In the genomic region with DNA sequence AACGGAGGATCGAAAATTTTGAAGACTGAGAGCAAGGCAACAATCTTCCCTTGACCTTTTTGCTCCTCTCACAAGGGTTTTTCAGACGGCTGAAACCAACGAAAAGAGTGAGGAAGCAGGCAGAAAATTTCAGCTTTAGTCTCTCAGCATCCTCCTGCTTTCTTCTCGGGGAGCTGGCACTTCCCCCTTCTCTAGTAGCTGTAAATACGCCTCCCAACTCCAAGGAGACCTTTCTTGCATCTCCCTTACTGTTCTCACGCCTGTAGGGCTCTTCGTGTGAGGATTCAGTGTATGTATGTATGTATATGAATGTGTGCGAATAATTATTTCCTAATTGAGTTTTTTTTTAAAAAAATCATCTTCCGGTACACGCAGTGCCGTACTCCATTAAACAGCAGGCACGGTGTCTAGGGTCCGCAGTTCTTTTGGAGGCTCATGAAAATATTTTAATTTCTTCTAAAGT, we compare ENCODE assay signal across 8 cellular contexts.
A peak's percentile ranks its signal among the peaks of the same experiment; 100 is the strongest.
DNase-seq lines count a peak whose midpoint lies in the region; ATAC-seq and TF ChIP-seq lines count a peak whose summit lies in the region.

No MANE protein-coding gene starts in this region.

- CTCF ChIA-PET in CD4-positive, alpha-beta memory T cell (lab: Charles Lee; ENCODE audit: partially characterized antibody), result interaction anchor here (1.0 to 3.3 kb wide), 15 partner anchors 11 to 423 kb away, joined by 3 to 49 read pairs (median 11); a partner anchor contains a TSS
- CTCF ChIA-PET in WTC11 (lab: Charles Lee), result interaction anchor here (0.7 to 1.9 kb wide), 2 partner anchors 11 to 273 kb away, joined by 3 to 7 read pairs; a partner anchor contains a TSS

- DNase-seq in CD4-positive, alpha-beta memory T cell, result peak; percentile 58 to 67 (median 66)
- DNase-seq in MV-4-11 (lab: John Stamatoyannopoulos, UW) (peak; percentile 51), WTC11 (ENCODE audit: low spot score) (no peak), fibroblast of lung (ENCODE audit: low read depth in 2 of 2) (peak; percentile 52 to 54), neural crest cell (ENCODE audit: low read depth, low spot score) (no peak), NCI-H128 (lab: John Stamatoyannopoulos, UW; ENCODE audit: unreplicated experiment) (no peak), HuH-7.5 (ENCODE audit: low spot score) (no peak)

- no peaks in the 10 kb centered on the region for H3K79me2 ChIP-seq in fibroblast of lung (ENCODE audit: control insufficient read depth, insufficient read depth, low read length)

- H3K4me1 Mint-ChIP-seq in CD4-positive, alpha-beta memory T cell, result peaks cover 31 to 47% (median 35%) of the 10 kb centered on the region in 4 donors
- H3K4me1 Mint-ChIP-seq in WTC11 (peaks cover 29% of the 10 kb centered on the region), neural crest cell (peaks cover 33% of the 10 kb centered on the region)

- no peaks in the 10 kb centered on the region for H3K36me3 ChIP-seq in CD4-positive, alpha-beta memory T cell (ENCODE audit: insufficient read depth, low read length)
- H3K36me3 ChIP-seq in fibroblast of lung (ENCODE audit: control insufficient read depth, insufficient read depth, low read length), result no peaks in the 10 kb centered on the region

- no peaks in the 10 kb centered on the region for H3K9me3 ChIP-seq in CD4-positive, alpha-beta memory T cell (ENCODE audit: control insufficient read depth in 1 of 2, low read length in 2 of 2)
- H3K9me3 ChIP-seq in fibroblast of lung (ENCODE audit: control insufficient read depth, insufficient read depth, low read depth, low read length), result no peaks in the 10 kb centered on the region

- peaks cover 0 to 4% (median 0%) of the 10 kb centered on the region in 8 donors for H3K9me3 Mint-ChIP-seq in CD4-positive, alpha-beta memory T cell
- H3K9me3 Mint-ChIP-seq in WTC11 (no peaks in the 10 kb centered on the region), neural crest cell (no peaks in the 10 kb centered on the region)

- peaks cover 0 to 10% of the 10 kb centered on the region in 2 donors for H3K36me3 Mint-ChIP-seq in CD4-positive, alpha-beta memory T cell
- H3K36me3 Mint-ChIP-seq in WTC11, result no peaks in the 10 kb centered on the region
- H3K36me3 Mint-ChIP-seq in neural crest cell (ENCODE audit: low read depth), result no peaks in the 10 kb centered on the region

- no peaks in the 10 kb centered on the region for H3K27me3 Mint-ChIP-seq in CD4-positive, alpha-beta memory T cell
- H3K27me3 Mint-ChIP-seq in WTC11 (ENCODE audit: low read depth) (no peaks in the 10 kb centered on the region; the same call in 1 of the 2 replicates), neural crest cell (ENCODE audit: low read depth) (no peaks in the 10 kb centered on the region)

- H3K27ac ChIP-seq in CD4-positive, alpha-beta memory T cell (ENCODE audit: low read depth, low read length), result peak overlapping the region; percentile 95
- H3K27ac ChIP-seq in fibroblast of lung (ENCODE audit: insufficient read depth, low read length), result peak overlapping the region; percentile 91

- H3K4me3 Mint-ChIP-seq in CD4-positive, alpha-beta memory T cell, result peak overlapping the region; percentile 89 to 98 (median 95)
- H3K4me3 Mint-ChIP-seq in WTC11 (peak overlapping the region; percentile 93), neural crest cell (peak overlapping the region; percentile 91)

- POLR2A ChIA-PET in CD4-positive, alpha-beta memory T cell (lab: Charles Lee; ENCODE audit: partially characterized antibody), result interaction anchor here (0.6 to 27.3 kb wide), 48 partner anchors 9 to 1721 kb away, joined by 3 to 2476 read pairs (median 6); a partner anchor contains a TSS
- POLR2A ChIA-PET in WTC11 (lab: Charles Lee), result interaction anchor here (0.6 to 3.3 kb wide), 18 partner anchors 12 to 1718 kb away, joined by 3 to 49 read pairs (median 4); a partner anchor contains a TSS

- intact Hi-C loops in CD4-positive, alpha-beta memory T cell (cut with micrococcal nuclease), result loop anchor here (1.0 kb wide), 5 partner anchors 14 to 113 kb away; a partner anchor contains a TSS

- no peaks in the 10 kb centered on the region for H3K27me3 ChIP-seq in CD4-positive, alpha-beta memory T cell (ENCODE audit: insufficient read depth, low read length)
- H3K27me3 ChIP-seq in fibroblast of lung (ENCODE audit: control insufficient read depth, insufficient read depth, low read length), result no peaks in the 10 kb centered on the region

- H3K4me2 ChIP-seq in fibroblast of lung (ENCODE audit: extremely low read depth, insufficient read depth, low read length), result peak overlapping the region; percentile 94

- peaks cover 44% of the 10 kb centered on the region for H3K4me1 ChIP-seq in CD4-positive, alpha-beta memory T cell (ENCODE audit: insufficient read depth, low read length)
- no peaks in the 10 kb centered on the region for H3K4me1 ChIP-seq in fibroblast of lung (ENCODE audit: control insufficient read depth, extremely low read depth, insufficient read depth, low read length)

- no peak for TF ChIP-seq CTCF in WTC11 (IDR thresholded peaks at IDR 0.05)
- no peak for TF ChIP-seq CTCF in fibroblast of lung (conservative IDR thresholded peaks at IDR 0.05 in 1 of 2, IDR thresholded peaks at IDR 0.05 in 1 of 2; ENCODE audit: low read depth in 1 of 2, low read length in 2 of 2)
- TF ChIP-seq CTCF in neural crest cell (conservative IDR thresholded peaks at IDR 0.05), result no peak

- peak overlapping the region; percentile 86 to 99 (median 98) for H3K27ac Mint-ChIP-seq in CD4-positive, alpha-beta memory T cell
- H3K27ac Mint-ChIP-seq in WTC11 (peak overlapping the region; percentile 97), neural crest cell (ENCODE audit: unreplicated experiment) (peak overlapping the region; percentile 98)

- H2AFZ ChIP-seq in fibroblast of lung (ENCODE audit: low read length), result peak overlapping the region; percentile 68

- H3K9ac ChIP-seq in fibroblast of lung (ENCODE audit: insufficient read depth, low read length), result peak overlapping the region; percentile 77

- H4K20me1 ChIP-seq in fibroblast of lung (ENCODE audit: control insufficient read depth, extremely low read depth, insufficient read depth, low read length), result no peaks in the 10 kb centered on the region

- peak overlapping the region; percentile 48 to 89 for H3K4me3 ChIP-seq in CD4-positive, alpha-beta memory T cell (ENCODE audit: low read length in 2 of 2)
- H3K4me3 ChIP-seq in fibroblast of lung (replicated peaks in 1 of 4; ENCODE audit: control extremely low read depth in 1 of 4, insufficient read depth in 1 of 4, low read depth in 3 of 4, low read length in 4 of 4), result peak overlapping the region; percentile 67 to 91 (median 68)

- peak; percentile 25 for ATAC-seq in GM19452 (IDR thresholded peaks at IDR 0.05; ENCODE audit: unreplicated experiment)
- ATAC-seq in WTC11, result peak; percentile 7

TF ChIP-seq in WTC11, 78 proteins besides CTCF, POLR2A, EP300 and RAD21:
- no peak for TF ChIP-seq ZNF317 (CRISPR knock-in tag; IDR thresholded peaks at IDR 0.05; ENCODE audit: borderline replicate concordance, low read depth)
- TF ChIP-seq, protein P1, sequence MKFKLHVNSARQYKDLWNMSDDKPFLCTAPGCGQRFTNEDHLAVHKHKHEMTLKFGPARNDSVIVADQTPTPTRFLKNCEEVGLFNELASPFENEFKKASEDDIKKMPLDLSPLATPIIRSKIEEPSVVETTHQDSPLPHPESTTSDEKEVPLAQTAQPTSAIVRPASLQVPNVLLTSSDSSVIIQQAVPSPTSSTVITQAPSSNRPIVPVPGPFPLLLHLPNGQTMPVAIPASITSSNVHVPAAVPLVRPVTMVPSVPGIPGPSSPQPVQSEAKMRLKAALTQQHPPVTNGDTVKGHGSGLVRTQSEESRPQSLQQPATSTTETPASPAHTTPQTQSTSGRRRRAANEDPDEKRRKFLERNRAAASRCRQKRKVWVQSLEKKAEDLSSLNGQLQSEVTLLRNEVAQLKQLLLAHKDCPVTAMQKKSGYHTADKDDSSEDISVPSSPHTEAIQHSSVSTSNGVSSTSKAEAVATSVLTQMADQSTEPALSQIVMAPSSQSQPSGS (CRISPR knock-in tag; IDR thresholded peaks at IDR 0.05; ENCODE audit: borderline replicate concordance, low read depth), result no peak
- TF ChIP-seq ZNF219 (CRISPR knock-in tag; IDR thresholded peaks at IDR 0.05; ENCODE audit: borderline replicate concordance), result no peak
- no peak for TF ChIP-seq TEAD1 (CRISPR knock-in tag; IDR thresholded peaks at IDR 0.05)
- TF ChIP-seq OVOL2 (CRISPR knock-in tag; IDR thresholded peaks at IDR 0.05; ENCODE audit: borderline replicate concordance), result no peak
- TF ChIP-seq NR1H2 (CRISPR knock-in tag; IDR thresholded peaks at IDR 0.05), result no peak
- TF ChIP-seq ZNF121 (CRISPR knock-in tag; IDR thresholded peaks at IDR 0.05), result no peak
- TF ChIP-seq, protein P2, sequence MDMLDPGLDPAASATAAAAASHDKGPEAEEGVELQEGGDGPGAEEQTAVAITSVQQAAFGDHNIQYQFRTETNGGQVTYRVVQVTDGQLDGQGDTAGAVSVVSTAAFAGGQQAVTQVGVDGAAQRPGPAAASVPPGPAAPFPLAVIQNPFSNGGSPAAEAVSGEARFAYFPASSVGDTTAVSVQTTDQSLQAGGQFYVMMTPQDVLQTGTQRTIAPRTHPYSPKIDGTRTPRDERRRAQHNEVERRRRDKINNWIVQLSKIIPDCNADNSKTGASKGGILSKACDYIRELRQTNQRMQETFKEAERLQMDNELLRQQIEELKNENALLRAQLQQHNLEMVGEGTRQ (CRISPR knock-in tag; IDR thresholded peaks at IDR 0.05), result no peak

Comparison
In these comparisons a context has a peak if more than half of its experiments do, and no peak if none do; other contexts are left out.
1. DNase-seq: peak in CD4-positive, alpha-beta memory T cell (5 of 5), MV-4-11 (single experiment) and fibroblast of lung (2 of 2); none in WTC11 (single experiment), neural crest cell (single experiment), NCI-H128 (single experiment) and HuH-7.5 (single experiment).
2. Peak in every context shown above with its lines, with median percentiles within 50 percentile points of each other: H3K27ac Mint-ChIP-seq and H3K4me3 Mint-ChIP-seq.